In genomic region chr17:40978752-40979151, GRCh38 we compare ENCODE assay signal across 17 cellular contexts. TPM values are rescaled to one million over a fixed set of nuclear protein-coding genes. Genes with fewer than 3 reads are reported as not detected.
DNase-seq lines count a peak whose midpoint lies in the region; ATAC-seq, FAIRE-seq and TF ChIP-seq lines count a peak whose summit lies in the region.
"Had no signal": no experiment of that assay in that cellular context is flagged by ENCODE, and none has a peak within 500 bp of the region (broad histone marks: within the 10 kb centered on the region; RNA-seq: fewer than 3 reads in every experiment).

No MANE protein-coding gene starts in this region.

- H3K36me3 Mint-ChIP-seq in MCF 10A (ENCODE audit: insufficient read depth, unreplicated experiment) (no peaks in the 10 kb centered on the region), mesothelial cell of epicardium (no peaks in the 10 kb centered on the region)
- no peaks in the 10 kb centered on the region for H3K36me3 Mint-ChIP-seq in naive thymus-derived CD4-positive, alpha-beta T cell

- peak overlapping the region; percentile 8 for H2BK12ac ChIP-seq in trophoblast cell (ENCODE audit: low read length)

- H3K27ac ChIP-seq in breast epithelium (peak overlapping the region; percentile 64 to 82), trophoblast cell (ENCODE audit: low read depth, low read length) (peak overlapping the region; percentile 4), kidney (ENCODE audit: low read depth in 2 of 2, low read length in 2 of 2) (no peak overlapping the region)
- no peak overlapping the region for H3K27ac ChIP-seq in naive thymus-derived CD4-positive, alpha-beta T cell (ENCODE audit: low read depth, low read length)
- H3K27ac ChIP-seq: 22Rv1 had no signal

- H4K12ac ChIP-seq in trophoblast cell (ENCODE audit: low read depth, low read length) = no peak overlapping the region

- CTCF ChIA-PET in MCF 10A (lab: Yijun Ruan, JAX) = no interaction called here
- CTCF ChIA-PET in naive thymus-derived CD4-positive, alpha-beta T cell (lab: Charles Lee) = no interaction called here

- H3K9ac ChIP-seq in trophoblast cell (ENCODE audit: low read length) (no peak overlapping the region), kidney (ENCODE audit: low read length in 2 of 2) (no peak overlapping the region)

- H3K79me2 ChIP-seq in trophoblast cell (ENCODE audit: control insufficient read depth, insufficient read depth, low read length, poor library complexity) = no peaks in the 10 kb centered on the region

- H3K4me1 Mint-ChIP-seq in MCF 10A (ENCODE audit: insufficient read depth, unreplicated experiment) (no peaks in the 10 kb centered on the region), mesothelial cell of epicardium (peaks cover 22% of the 10 kb centered on the region)
- no peaks in the 10 kb centered on the region for H3K4me1 Mint-ChIP-seq in naive thymus-derived CD4-positive, alpha-beta T cell

- WGBS in trophoblast cell (ENCODE audit: extremely low coverage, insufficient coverage, insufficient read length) = no CpG with 5 or more reads among the region's 13 CpGs

- no peak overlapping the region for H2AK5ac ChIP-seq in trophoblast cell (ENCODE audit: low read length)

- no peak for TF ChIP-seq POLR2A in breast epithelium (IDR thresholded peaks at IDR 0.05)

- peaks cover 5% of the 10 kb centered on the region for H3K27me3 Mint-ChIP-seq in MCF 10A (ENCODE audit: insufficient read depth, unreplicated experiment)
- H3K27me3 Mint-ChIP-seq in mesothelial cell of epicardium (ENCODE audit: low read depth) = no peaks in the 10 kb centered on the region
- H3K27me3 Mint-ChIP-seq in naive thymus-derived CD4-positive, alpha-beta T cell = peaks cover 15 to 25% (median 22%) of the 10 kb centered on the region in 5 donors

- H3K4me3 ChIP-seq in breast epithelium (no peak overlapping the region), trophoblast cell (ENCODE audit: low read depth, low read length) (no peak overlapping the region), kidney (ENCODE audit: low read length in 2 of 2) (no peak overlapping the region)
- no peak overlapping the region for H3K4me3 ChIP-seq in naive thymus-derived CD4-positive, alpha-beta T cell (ENCODE audit: low read length)

- no TSS peak for BruUV-seq in MCF 10A (replicated peaks; lab: Mats Ljungman, UMichigan)

- H3K27ac Mint-ChIP-seq in MCF 10A (ENCODE audit: low read depth, unreplicated experiment) (no peak overlapping the region), mesothelial cell of epicardium (peak overlapping the region; percentile 89)
- H3K27ac Mint-ChIP-seq in naive thymus-derived CD4-positive, alpha-beta T cell = no peak overlapping the region
- H3K27ac Mint-ChIP-seq: CD4-positive, alpha-beta T cell had no signal

- no peak overlapping the region for H4K8ac ChIP-seq in trophoblast cell (ENCODE audit: low read depth, low read length)

- POLR2A ChIA-PET in MCF 10A (lab: Yijun Ruan, JAX) = interaction anchor here (0.7 kb wide), 1 partner anchor 1209 kb away, joined by 4 read pairs; no protein-coding TSS in a partner anchor
- POLR2A ChIA-PET in naive thymus-derived CD4-positive, alpha-beta T cell (lab: Charles Lee) = no interaction called here

- no peak for ATAC-seq in naive thymus-derived CD4-positive, alpha-beta T cell

- intact Hi-C loops in breast epithelium (cut with DNase I; ENCODE audit: low total_unique reads) = no loop called here
- intact Hi-C loops in MCF 10A (cut with micrococcal nuclease) = no loop called here
- intact Hi-C loops in naive thymus-derived CD4-positive, alpha-beta T cell (cut with micrococcal nuclease) = no loop called here
- intact Hi-C loops in kidney (cut with DNase I) = no loop called here

- TF ChIP-seq CTCF in breast epithelium (IDR thresholded peaks at IDR 0.05) (no peak), MCF 10A (IDR thresholded peaks at IDR 0.05; ENCODE audit: unreplicated experiment) (no peak), mesothelial cell of epicardium (IDR thresholded peaks at IDR 0.05; ENCODE audit: unreplicated experiment) (no peak), kidney (IDR thresholded peaks at IDR 0.05; ENCODE audit: borderline replicate concordance, extremely low read depth, insufficient read depth) (no peak)

- no peak overlapping the region for H3K14ac ChIP-seq in trophoblast cell (ENCODE audit: low read length)

- H3K4me1 ChIP-seq in breast epithelium = no peaks in the 10 kb centered on the region
- H3K4me1 ChIP-seq in trophoblast cell (ENCODE audit: control insufficient read depth in 1 of 2, insufficient read depth in 2 of 2, low read length in 2 of 2) = peaks cover 7 to 16% of the 10 kb centered on the region in 2 experiments
- no peaks in the 10 kb centered on the region for H3K4me1 ChIP-seq in naive thymus-derived CD4-positive, alpha-beta T cell (ENCODE audit: control insufficient read depth in 2 of 2, insufficient read depth in 2 of 2, low read length in 2 of 2)
- no peaks in the 10 kb centered on the region for H3K4me1 ChIP-seq in kidney (ENCODE audit: control insufficient read depth in 1 of 2, insufficient read depth in 1 of 2, low read depth in 1 of 2, low read length in 2 of 2)
- H3K4me1 ChIP-seq: BE2C had no signal

- no peak overlapping the region for H2BK120ac ChIP-seq in trophoblast cell (ENCODE audit: insufficient read depth, low read length, poor library complexity)

- H3K9me3 Mint-ChIP-seq in MCF 10A (ENCODE audit: unreplicated experiment) (no peaks in the 10 kb centered on the region), mesothelial cell of epicardium (no peaks in the 10 kb centered on the region)
- H3K9me3 Mint-ChIP-seq in naive thymus-derived CD4-positive, alpha-beta T cell = no peaks in the 10 kb centered on the region
- H3K9me3 Mint-ChIP-seq: CD4-positive, alpha-beta T cell had no signal

- H3K4me3 Mint-ChIP-seq in MCF 10A (ENCODE audit: unreplicated experiment) (no peak overlapping the region), mesothelial cell of epicardium (no peak overlapping the region)
- H3K4me3 Mint-ChIP-seq in naive thymus-derived CD4-positive, alpha-beta T cell = no peak overlapping the region
- H3K4me3 Mint-ChIP-seq: CD4-positive, alpha-beta T cell had no signal

- H3K9me3 ChIP-seq in breast epithelium = no peaks in the 10 kb centered on the region
- H3K9me3 ChIP-seq in trophoblast cell (ENCODE audit: insufficient read depth, low read depth, low read length) = no peaks in the 10 kb centered on the region
- H3K9me3 ChIP-seq in naive thymus-derived CD4-positive, alpha-beta T cell (ENCODE audit: control insufficient read depth in 2 of 3, low read length in 3 of 3) = no peaks in the 10 kb centered on the region
- H3K9me3 ChIP-seq in kidney (ENCODE audit: control insufficient read depth in 1 of 2, low read length in 2 of 2) = no peaks in the 10 kb centered on the region
- H3K9me3 ChIP-seq: BE2C had no signal

- peaks cover 3% of the 10 kb centered on the region for H3K79me1 ChIP-seq in trophoblast cell (ENCODE audit: low read length)

- no peak for DNase-seq in breast epithelium (ENCODE audit: low spot score in 2 of 2)
- DNase-seq in MCF 10A (ENCODE audit: unreplicated experiment) = no peak
- no peak for DNase-seq in mesothelial cell of epicardium (ENCODE audit: low spot score in 2 of 2, unreplicated experiment in 2 of 2)
- no peak for DNase-seq in trophoblast cell
- no peak for DNase-seq in naive thymus-derived CD4-positive, alpha-beta T cell
- DNase-seq in kidney = no peak
- DNase-seq in SHP77 (lab: John Stamatoyannopoulos, UW) = no peak
- no peak for DNase-seq in ureter (ENCODE audit: low spot score)
- DNase-seq: BE2C; Calu3; CD4-positive, alpha-beta T cell; KBM-7; NCI-H1436 treated with DMSO at 0.1 percent for 48 hours; NCI-H2081; NCI-H524 had no signal

- H2BK5ac ChIP-seq in trophoblast cell (ENCODE audit: low read depth, low read length, poor library complexity) = peak overlapping the region; percentile 18

- H3K36me3 ChIP-seq in breast epithelium = no peaks in the 10 kb centered on the region
- no peaks in the 10 kb centered on the region for H3K36me3 ChIP-seq in trophoblast cell (ENCODE audit: control insufficient read depth in 1 of 2, insufficient read depth in 2 of 2, low read length in 2 of 2)
- H3K36me3 ChIP-seq in naive thymus-derived CD4-positive, alpha-beta T cell (ENCODE audit: control insufficient read depth in 2 of 3, insufficient read depth in 3 of 3, low read length in 3 of 3) = no peaks in the 10 kb centered on the region
- no peaks in the 10 kb centered on the region for H3K36me3 ChIP-seq in kidney (ENCODE audit: control insufficient read depth in 1 of 2, insufficient read depth in 2 of 2, low read length in 2 of 2)
- H3K36me3 ChIP-seq: BE2C had no signal

- no peak overlapping the region for H3K18ac ChIP-seq in trophoblast cell (ENCODE audit: low read length)

- H3K4me2 ChIP-seq in trophoblast cell (ENCODE audit: low read length) = no peak overlapping the region

- no peaks in the 10 kb centered on the region for H3K27me3 ChIP-seq in breast epithelium
- no peaks in the 10 kb centered on the region for H3K27me3 ChIP-seq in trophoblast cell (ENCODE audit: insufficient read depth, low read length)
- H3K27me3 ChIP-seq in naive thymus-derived CD4-positive, alpha-beta T cell (ENCODE audit: control insufficient read depth in 2 of 2, insufficient read depth in 2 of 2, low read length in 2 of 2) = no peaks in the 10 kb centered on the region

- no peak overlapping the region for H3K23ac ChIP-seq in trophoblast cell (ENCODE audit: low read length)

- FAIRE-seq in kidney (lab: Jason Lieb, UNC) = no peak

- H4K91ac ChIP-seq in trophoblast cell (ENCODE audit: low read depth, low read length) = peak overlapping the region; percentile 25

- H2AFZ ChIP-seq in trophoblast cell (ENCODE audit: insufficient read depth, low read length, poor library complexity) = peak overlapping the region; percentile 75

- no peak overlapping the region for H3K4ac ChIP-seq in trophoblast cell (ENCODE audit: low read depth, low read length)

RNA-seq across cellular contexts. Expression of gene KRT40, which starts 5.4 kb away (rescaled TPM):
- total RNA-seq in breast epithelium = under 1 TPM in 1 of 3 donors, not detected in 2; 0.29 TPM
- total RNA-seq in MCF 10A (2022) = not detected in 2 replicates
- total RNA-seq in mesothelial cell of epicardium = 0.16 TPM in 1 of 3 replicates, not detected in the others
- polyA plus RNA-seq in trophoblast cell (2013) = not detected in 2 replicates
- not detected for total RNA-seq in naive thymus-derived CD4-positive, alpha-beta T cell
- polyA plus RNA-seq in naive thymus-derived CD4-positive, alpha-beta T cell = not detected
- total RNA-seq in kidney = not detected
- polyA plus RNA-seq in kidney (ENCODE audit: insufficient read depth, low read depth, low replicate concordance) = not detected
- not detected for total RNA-seq in ureter
- total RNA-seq: Calu3; CD4-positive, alpha-beta T cell had no signal
- polyA plus RNA-seq: AG04450 had no signal

RNA-seq across cellular contexts. Expression of gene KRT39, which starts 12.0 kb away (rescaled TPM):
- total RNA-seq in breast epithelium = not detected
- total RNA-seq in MCF 10A (2022) = not detected in 2 replicates
- not detected in 3 replicates for total RNA-seq in mesothelial cell of epicardium
- not detected in 2 replicates for polyA plus RNA-seq in trophoblast cell (2013)
- total RNA-seq in naive thymus-derived CD4-positive, alpha-beta T cell = not detected
- not detected for polyA plus RNA-seq in naive thymus-derived CD4-positive, alpha-beta T cell
- total RNA-seq in kidney = not detected
- not detected for polyA plus RNA-seq in kidney (ENCODE audit: insufficient read depth, low read depth, low replicate concordance)
- not detected for total RNA-seq in ureter
- total RNA-seq: Calu3; CD4-positive, alpha-beta T cell had no signal

RNA-seq across cellular contexts. Expression of gene KRTAP3-3, which starts 15.2 kb away (rescaled TPM):
- total RNA-seq in breast epithelium (not detected), MCF 10A (2022) (not detected in 2 replicates), mesothelial cell of epicardium (not detected in 3 replicates), kidney (not detected), ureter (not detected)
- polyA plus RNA-seq in trophoblast cell (2013) = not detected in 2 replicates
- total RNA-seq in naive thymus-derived CD4-positive, alpha-beta T cell = not detected
- not detected for polyA plus RNA-seq in naive thymus-derived CD4-positive, alpha-beta T cell
- not detected for polyA plus RNA-seq in kidney (ENCODE audit: insufficient read depth, low read depth, low replicate concordance)
- total RNA-seq: Calu3; CD4-positive, alpha-beta T cell had no signal
- polyA plus RNA-seq: AG04450 had no signal

RNA-seq across cellular contexts. Expression of gene KRTAP3-2, which starts 21.0 kb away (rescaled TPM):
- not detected for total RNA-seq in breast epithelium
- total RNA-seq in MCF 10A (2022) = not detected in 2 replicates
- total RNA-seq in mesothelial cell of epicardium = not detected in 3 replicates
- polyA plus RNA-seq in trophoblast cell (2013) = not detected in 2 replicates
- not detected for total RNA-seq in naive thymus-derived CD4-positive, alpha-beta T cell
- polyA plus RNA-seq in naive thymus-derived CD4-positive, alpha-beta T cell = not detected
- total RNA-seq in kidney = not detected
- not detected for polyA plus RNA-seq in kidney (ENCODE audit: insufficient read depth, low read depth, low replicate concordance)
- not detected for total RNA-seq in ureter
- total RNA-seq: Calu3; CD4-positive, alpha-beta T cell had no signal
- polyA plus RNA-seq: AG04450 had no signal

RNA-seq across cellular contexts. Expression of gene KRTAP3-1, which starts 30.2 kb away (rescaled TPM):
- total RNA-seq in breast epithelium (not detected), MCF 10A (2022) (not detected in 2 replicates), mesothelial cell of epicardium (0.41 to 1.3 TPM (median 0.95 TPM) in 3 replicates), kidney (not detected), ureter (not detected)
- 0.10 and 0.18 TPM in 2 replicates for polyA plus RNA-seq in trophoblast cell (2013)
- not detected for total RNA-seq in naive thymus-derived CD4-positive, alpha-beta T cell
- not detected for polyA plus RNA-seq in naive thymus-derived CD4-positive, alpha-beta T cell
- not detected for polyA plus RNA-seq in kidney (ENCODE audit: insufficient read depth, low read depth, low replicate concordance)
- total RNA-seq: Calu3; CD4-positive, alpha-beta T cell had no signal
- polyA plus RNA-seq: AG04450 had no signal

Comparison
In these comparisons a context has a peak if more than half of its experiments do, and no peak if none do; other contexts are left out.
1. H3K27ac ChIP-seq: peak in breast epithelium (2 of 2) and trophoblast cell (single experiment); none in naive thymus-derived CD4-positive, alpha-beta T cell (single experiment) and kidney (0 of 2).